ENCODE assay signal across 21 cellular contexts in the genomic region with DNA sequence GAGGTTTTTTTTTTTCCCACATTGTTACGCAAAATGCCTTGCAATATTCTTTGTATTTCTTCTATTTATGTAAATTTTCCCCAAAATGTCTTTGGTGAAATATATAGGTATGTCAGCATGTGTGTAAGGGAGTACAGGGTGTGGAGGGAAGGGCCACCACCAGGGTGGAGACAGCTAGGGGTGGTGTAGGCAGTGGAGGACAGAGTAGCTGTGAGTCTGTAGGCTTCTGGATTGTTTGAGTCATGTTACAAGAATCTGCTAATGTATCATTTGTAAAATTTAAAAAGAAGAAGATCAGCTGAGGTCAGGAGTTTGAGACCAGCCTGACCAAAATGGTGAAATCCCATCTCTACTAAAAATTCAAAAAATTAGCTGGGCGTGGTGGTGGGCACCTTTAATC.
"Had no signal": no experiment of that assay in that cellular context is flagged by ENCODE, and none has a peak within 500 bp of the region (broad histone marks: within the 10 kb centered on the region; RNA-seq: fewer than 3 reads in every experiment).

No MANE protein-coding gene starts in this region.

- H3K36me3 ChIP-seq: gastrocnemius medialis, uterus had no signal

- H3K27me3 Mint-ChIP-seq: activated CD4-positive, alpha-beta memory T cell treated with anti-CD3 and anti-CD28 coated beads, Interleukin-2, amount 10 ng/mL, durations not matched to agents 7 days and 5 days had no signal

- H3K9me3 ChIP-seq: gastrocnemius medialis, testis, uterus had no signal

- H3K4me1 Mint-ChIP-seq: activated CD4-positive, alpha-beta memory T cell treated with anti-CD3 and anti-CD28 coated beads, Interleukin-2, amount 10 ng/mL, durations not matched to agents 7 days and 5 days; activated CD4-positive, alpha-beta T cell treated with anti-CD3 and anti-CD28 coated beads, Interleukin-2, amount 10 ng/mL, durations not matched to agents 24 days and 14 days; activated naive CD4-positive, alpha-beta T cell treated with anti-CD3 and anti-CD28 coated beads, Interleukin-2, amount 10 ng/mL, durations not matched to agents 7 days and 5 days; memory B cell had no signal

- H3K36me3 Mint-ChIP-seq: activated naive CD4-positive, alpha-beta T cell treated with anti-CD3 and anti-CD28 coated beads, Interleukin-2, amount 10 ng/mL, durations not matched to agents 7 days and 5 days; memory B cell had no signal

- H3K27me3 ChIP-seq: gastrocnemius medialis, testis, uterus had no signal

- H3K4me1 ChIP-seq: gastrocnemius medialis, testis, uterus had no signal

- DNase-seq: activated CD4-positive, alpha-beta memory T cell treated with anti-CD3 and anti-CD28 coated beads, Interleukin-2, amount 10 ng/mL, durations not matched to agents 7 days and 5 days; activated CD4-positive, alpha-beta T cell treated with anti-CD3 and anti-CD28 coated beads, Interleukin-2, amount 10 ng/mL, durations not matched to agents 24 days and 14 days; activated effector memory CD4-positive, alpha-beta T cell treated with Interleukin-2 at 50 U/mL for 16 hours; activated naive CD4-positive, alpha-beta T cell treated with anti-CD3 and anti-CD28 coated beads, Interleukin-2, amount 10 ng/mL, durations not matched to agents 7 days and 5 days; activated T-cell treated with anti-CD3 and anti-CD28 coated beads, Interleukin-2, amount 50 U/mL, for 72 hours; dermis blood vessel endothelial cell; effector CD8-positive, alpha-beta T cell; gastrocnemius medialis; islet precursor cell; left colon; nucleus accumbens; stimulated activated CD4-positive, alpha-beta T cell treated with anti-CD3 and anti-CD28 coated beads, Interleukin-4, amount 100 ng/mL, for 1 hour; stimulated activated naive CD4-positive, alpha-beta T cell; testis; trophoblast cell; uterus had no signal

- H3K4me3 ChIP-seq: gastrocnemius medialis, testis, uterus had no signal

- H3K27ac ChIP-seq: gastrocnemius medialis, testis, uterus, VCaP had no signal

- ATAC-seq: activated CD4-positive, CD25-positive, alpha-beta regulatory T cell treated with anti-CD3 and anti-CD28 coated beads, Interleukin-2, amount 50 U/mL, for 24 hours; activated T-cell treated with anti-CD3 and anti-CD28 coated beads, Interleukin-2, amount 50 U/mL, for 72 hours; esophagus mucosa; gastrocnemius medialis; left colon; sciatic nerve had no signal

- H3K4me3 Mint-ChIP-seq: activated CD4-positive, alpha-beta memory T cell treated with anti-CD3 and anti-CD28 coated beads, Interleukin-2, amount 10 ng/mL, durations not matched to agents 7 days and 5 days; activated CD4-positive, alpha-beta T cell treated with anti-CD3 and anti-CD28 coated beads, Interleukin-2, amount 10 ng/mL, durations not matched to agents 24 days and 14 days; activated naive CD4-positive, alpha-beta T cell treated with anti-CD3 and anti-CD28 coated beads, Interleukin-2, amount 10 ng/mL, durations not matched to agents 7 days and 5 days; activated T-cell treated with anti-CD3 and anti-CD28 coated beads, Interleukin-2, amount 50 U/mL, for 72 hours; memory B cell had no signal

- H3K9me3 Mint-ChIP-seq: activated CD4-positive, alpha-beta memory T cell treated with anti-CD3 and anti-CD28 coated beads, Interleukin-2, amount 10 ng/mL, durations not matched to agents 7 days and 5 days; activated CD4-positive, alpha-beta T cell treated with anti-CD3 and anti-CD28 coated beads, Interleukin-2, amount 10 ng/mL, durations not matched to agents 24 days and 14 days; activated naive CD4-positive, alpha-beta T cell treated with anti-CD3 and anti-CD28 coated beads, Interleukin-2, amount 10 ng/mL, durations not matched to agents 7 days and 5 days had no signal

- H3K27ac Mint-ChIP-seq: activated CD4-positive, alpha-beta memory T cell treated with anti-CD3 and anti-CD28 coated beads, Interleukin-2, amount 10 ng/mL, durations not matched to agents 7 days and 5 days; activated CD4-positive, alpha-beta T cell treated with anti-CD3 and anti-CD28 coated beads, Interleukin-2, amount 10 ng/mL, durations not matched to agents 24 days and 14 days; activated naive CD4-positive, alpha-beta T cell treated with anti-CD3 and anti-CD28 coated beads, Interleukin-2, amount 10 ng/mL, durations not matched to agents 7 days and 5 days; activated T-cell treated with anti-CD3 and anti-CD28 coated beads, Interleukin-2, amount 50 U/mL, for 72 hours; memory B cell had no signal
